ENCODE assay signal across 18 cellular contexts in the genomic region with DNA sequence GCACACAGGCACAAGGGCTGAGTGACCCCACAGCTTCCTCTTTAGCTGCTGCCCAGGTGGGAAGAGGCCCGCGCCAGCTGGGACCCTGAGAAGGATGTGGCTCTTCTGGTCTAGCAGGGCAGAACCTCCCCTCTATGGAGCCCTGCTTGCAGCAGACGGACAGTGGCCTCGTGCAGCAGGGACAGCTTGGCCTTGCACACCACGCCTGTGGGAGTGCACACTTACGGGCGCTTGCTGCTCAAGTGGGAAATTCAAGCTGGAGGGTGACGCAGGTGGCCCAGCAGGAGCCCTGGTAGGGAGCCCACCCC.
DNase-seq lines count a peak whose midpoint lies in the region; ATAC-seq and TF ChIP-seq lines count a peak whose summit lies in the region.
"Had no signal": no experiment of that assay in that cellular context is flagged by ENCODE, and none has a peak within 500 bp of the region (broad histone marks: within the 10 kb centered on the region; RNA-seq: fewer than 3 reads in every experiment).

No MANE protein-coding gene starts in this region.

- H2BK120ac ChIP-seq in neuronal stem cell (ENCODE audit: low read depth, low read length): no peak overlapping the region

- H2AFZ ChIP-seq in neuronal stem cell (ENCODE audit: low read length): no peak overlapping the region
- H2AFZ ChIP-seq: GM23248 had no signal

- peak overlapping the region; percentile 58 for H3K18ac ChIP-seq in neuronal stem cell (ENCODE audit: low read length)

- TF ChIP-seq CTCF in right lobe of liver (IDR thresholded peaks at IDR 0.05): no peak

- no peak for ATAC-seq in right lobe of liver

- H2BK15ac ChIP-seq in neuronal stem cell (ENCODE audit: low read length): no peak overlapping the region

- DNase-seq in H7: peak; percentile 17
- DNase-seq in NCI-H524 (lab: John Stamatoyannopoulos, UW): peak; percentile 21 to 82
- DNase-seq in ecto neural progenitor cell (ENCODE audit: low spot score): peak; percentile 27
- DNase-seq in neuronal stem cell (ENCODE audit: low spot score): no peak
- no peak for DNase-seq in cerebellum (ENCODE audit: low spot score)
- no peak for DNase-seq in right lobe of liver
- no peak for DNase-seq in NCI-H146 treated with DMSO at 0.1 percent for 48 hours (lab: John Stamatoyannopoulos, UW; ENCODE audit: unreplicated experiment)
- DNase-seq in activated CD4-positive, alpha-beta T cell treated with anti-CD3 and anti-CD28 coated beads for 1 hour: no peak
- DNase-seq: ACHN; BE2C; C1 segment of cervical spinal cord; CD4-positive, CD25-positive, alpha-beta regulatory T cell; GDM1; GM23248; HCEC 1CT; IMR-90 had no signal

- H3K36me3 ChIP-seq in H7 (replicated peaks; ENCODE audit: control insufficient read depth, insufficient read depth, low read length) (no peaks in the 10 kb centered on the region), neuronal stem cell (replicated peaks in 1 of 2; ENCODE audit: control insufficient read depth in 2 of 2, insufficient read depth in 2 of 2, low read length in 2 of 2) (no peaks in the 10 kb centered on the region), right lobe of liver (no peaks in the 10 kb centered on the region)
- H3K36me3 ChIP-seq: BE2C had no signal

- H3K79me1 ChIP-seq in neuronal stem cell (ENCODE audit: low read depth, low read length): no peaks in the 10 kb centered on the region

- H3K23ac ChIP-seq in neuronal stem cell (ENCODE audit: low read depth, low read length, poor library complexity): peak overlapping the region; percentile 49

- WGBS in neuronal stem cell (ENCODE audit: extremely low coverage in 2 of 2, insufficient read length in 2 of 2, insufficient replicate concordance in 1 of 2), 2 donors: no CpG with 5 or more reads among the region's 8 CpGs
- WGBS in right lobe of liver (ENCODE audit: insufficient coverage, low coverage, low lambda C conversion rate, missing lambda C conversion rate): 73% methylated on average over 2 of the region's 8 CpGs

- H3K14ac ChIP-seq in neuronal stem cell (ENCODE audit: low read length): no peak overlapping the region

- peak overlapping the region; percentile 51 for H2AK5ac ChIP-seq in neuronal stem cell (ENCODE audit: low read depth, low read length)

- H2BK12ac ChIP-seq in neuronal stem cell (ENCODE audit: low read length): no peak overlapping the region

- H3K4ac ChIP-seq in neuronal stem cell (ENCODE audit: low read length): no peak overlapping the region

- no peak overlapping the region for H3K9ac ChIP-seq in neuronal stem cell (ENCODE audit: low read depth, low read length, poor library complexity)
- H3K9ac ChIP-seq: GM23248 had no signal

- H3K9me3 ChIP-seq in neuronal stem cell (replicated peaks in 1 of 2; ENCODE audit: control insufficient read depth in 2 of 2, insufficient read depth in 1 of 2, low read depth in 1 of 2, low read length in 2 of 2) (no peaks in the 10 kb centered on the region), right lobe of liver (no peaks in the 10 kb centered on the region)
- H3K9me3 ChIP-seq: Caco-2 had no signal

- H3K27ac ChIP-seq in neuronal stem cell (replicated peaks; ENCODE audit: low read length) (no peak overlapping the region), right lobe of liver (no peak overlapping the region)
- H3K27ac ChIP-seq: GM23248, HL-60 had no signal

- no peak overlapping the region for H3K4me3 ChIP-seq in H7 (ENCODE audit: insufficient read depth, low read depth, low read length)
- H3K4me3 ChIP-seq in neuronal stem cell (ENCODE audit: low read length in 2 of 2): no peak overlapping the region
- H3K4me3 ChIP-seq in right lobe of liver: no peak overlapping the region
- H3K4me3 ChIP-seq: GM23248 had no signal

- H3K4me2 ChIP-seq in neuronal stem cell (ENCODE audit: insufficient read depth, low read length, poor library complexity, severe bottlenecking): no peak overlapping the region

- no peak overlapping the region for H4K8ac ChIP-seq in neuronal stem cell (ENCODE audit: low read depth, low read length)

- peak overlapping the region; percentile 48 for H2BK5ac ChIP-seq in neuronal stem cell (ENCODE audit: low read length)

- H4K91ac ChIP-seq in neuronal stem cell (ENCODE audit: low read depth, low read length, poor library complexity): no peak overlapping the region

- H3K4me1 ChIP-seq in neuronal stem cell (ENCODE audit: control insufficient read depth in 2 of 2, insufficient read depth in 1 of 2, low read depth in 1 of 2, low read length in 2 of 2) (no peaks in the 10 kb centered on the region), right lobe of liver (no peaks in the 10 kb centered on the region)
- H3K4me1 ChIP-seq: BE2C, Caco-2 had no signal

- H3K27me3 ChIP-seq in H7 (ENCODE audit: control insufficient read depth, insufficient read depth, low read length) (no peaks in the 10 kb centered on the region), neuronal stem cell (ENCODE audit: control insufficient read depth in 3 of 3, insufficient read depth in 3 of 3, low read depth in 1 of 3, low read length in 3 of 3) (no peaks in the 10 kb centered on the region), right lobe of liver (no peaks in the 10 kb centered on the region)
- H3K27me3 ChIP-seq: BE2C had no signal

- intact Hi-C loops in right lobe of liver (cut with DNase I): no loop called here

- TF ChIP-seq POLR2A in right lobe of liver (IDR thresholded peaks at IDR 0.05): no peak

Comparison
In these comparisons a context has a peak if more than half of its experiments do, and no peak if none do; other contexts are left out.
1. DNase-seq: peak in H7 (single experiment), NCI-H524 (2 of 2) and ecto neural progenitor cell (single experiment); none in neuronal stem cell (single experiment), cerebellum (single experiment), right lobe of liver (0 of 3), NCI-H146 treated with DMSO at 0.1 percent for 48 hours (single experiment) and activated CD4-positive, alpha-beta T cell treated with anti-CD3 and anti-CD28 coated beads for 1 hour (single experiment).